Comparison of ENCODE assay signal across 8 cellular contexts in genomic region chr6:63635165-63635562, GRCh38. TPM values are rescaled to one million over a fixed set of nuclear protein-coding genes. Genes with fewer than 3 reads are reported as not detected.
DNase-seq lines count a peak whose midpoint lies in the region; FAIRE-seq and TF ChIP-seq lines count a peak whose summit lies in the region.

No MANE protein-coding gene starts in this region.

- no peaks in the 10 kb centered on the region for H3K79me1 ChIP-seq in H9 (ENCODE audit: insufficient read depth, low read depth, low read length, poor library complexity, severe bottlenecking)

- H4K20me1 ChIP-seq in DOHH2 (ENCODE audit: control insufficient read depth, insufficient read depth, low read depth, low read length): peaks cover 16% of the 10 kb centered on the region
- H4K20me1 ChIP-seq in H9 (ENCODE audit: control insufficient read depth, insufficient read depth, insufficient read length): no peaks in the 10 kb centered on the region
- H4K20me1 ChIP-seq in osteoblast (ENCODE audit: insufficient read depth, low read length): peaks cover 31% of the 10 kb centered on the region

- no peak overlapping the region for H2AK5ac ChIP-seq in H9 (ENCODE audit: insufficient read length, low read length)

- H3K14ac ChIP-seq in H9 (ENCODE audit: insufficient read depth, low read length): no peak overlapping the region

- H4K91ac ChIP-seq in H9 (ENCODE audit: insufficient read length, low read depth, low read length): no peak overlapping the region

- H3K56ac ChIP-seq in H9 (ENCODE audit: insufficient read length, low read depth, low read length): no peak overlapping the region

- H2BK120ac ChIP-seq in H9 (ENCODE audit: low read depth, low read length, poor library complexity, severe bottlenecking): no peak overlapping the region

- H3K18ac ChIP-seq in H9 (ENCODE audit: insufficient read length, low read depth, low read length): no peak overlapping the region

- peak overlapping the region in 2 of 3 experiments; percentile 89 to 92; a peak in 5 of 7 replicates for H3K27ac Mint-ChIP-seq in H9

- no peaks in the 10 kb centered on the region for H3K9me3 ChIP-seq in DOHH2 (ENCODE audit: control insufficient read depth, insufficient read depth, low read length)
- no peaks in the 10 kb centered on the region for H3K9me3 ChIP-seq in H9 (ENCODE audit: control insufficient read depth, low read depth, low read length)
- H3K9me3 ChIP-seq in NT2/D1 (ENCODE audit: insufficient read depth, low read length): no peaks in the 10 kb centered on the region
- no peaks in the 10 kb centered on the region for H3K9me3 ChIP-seq in effector memory CD4-positive, alpha-beta T cell (ENCODE audit: control insufficient read depth, low read length)
- no peaks in the 10 kb centered on the region for H3K9me3 ChIP-seq in osteoblast (ENCODE audit: low read depth, low read length)

- H3K36me3 ChIP-seq in DOHH2 (ENCODE audit: control insufficient read depth, low read length) (peaks cover 38% of the 10 kb centered on the region), NT2/D1 (ENCODE audit: insufficient read depth, insufficient read length, low read length) (peaks cover 3% of the 10 kb centered on the region), osteoblast (ENCODE audit: insufficient read depth, low read length) (no peaks in the 10 kb centered on the region)
- no peaks in the 10 kb centered on the region for H3K36me3 ChIP-seq in effector memory CD4-positive, alpha-beta T cell (ENCODE audit: control insufficient read depth, insufficient read depth, low read length)

- H3K4me3 ChIP-seq in DOHH2 (ENCODE audit: low read length) (peak overlapping the region; percentile 88), NT2/D1 (ENCODE audit: insufficient read length, low read depth) (peak overlapping the region; percentile 43), osteoblast (ENCODE audit: insufficient read depth, low read length) (peak overlapping the region; percentile 93)
- peak overlapping the region; percentile 94 for H3K4me3 ChIP-seq in effector memory CD4-positive, alpha-beta T cell (ENCODE audit: insufficient read depth, low read depth, low read length, poor library complexity, severe bottlenecking)

- TF ChIP-seq CTCF in DOHH2 (IDR thresholded peaks at IDR 0.05; ENCODE audit: low read depth, low read length, poor library complexity, severe bottlenecking) (no peak), H9 (conservative IDR thresholded peaks at IDR 0.05) (no peak), osteoblast (IDR thresholded peaks at IDR 0.05; ENCODE audit: extremely low read depth, low read depth, low read length) (no peak)

- H3K9me2 ChIP-seq in DOHH2 (replicated peaks; ENCODE audit: control insufficient read depth, low read length): no peaks in the 10 kb centered on the region

- no peak overlapping the region for H2AFZ ChIP-seq in H9 (ENCODE audit: low read length)
- H2AFZ ChIP-seq in osteoblast (ENCODE audit: low read length): peak overlapping the region; percentile 93

- intact Hi-C loops in posterior vena cava (cut with DNase I): loop anchor here in 1 of 2 donors (10.0 kb wide), 1 partner anchor 60 kb away; the partner anchor contains the start of genes LOC128125822 and PTP4A1

- peak overlapping the region; percentile 82 for H3K4me2 ChIP-seq in DOHH2 (ENCODE audit: low read length)
- peak overlapping the region; percentile 81 for H3K4me2 ChIP-seq in H9 (ENCODE audit: insufficient read depth, insufficient read length, low read length)
- peak overlapping the region; percentile 90 for H3K4me2 ChIP-seq in osteoblast (ENCODE audit: insufficient read depth, low read length)

- peak overlapping the region; percentile 86 to 98 for H3K4me3 Mint-ChIP-seq in H9

- peak overlapping the region; percentile 70 for H3K27ac ChIP-seq in DOHH2 (ENCODE audit: low read depth, low read length)
- H3K27ac ChIP-seq in H9 (ENCODE audit: insufficient read length, low read depth, low read length): no peak overlapping the region
- H3K27ac ChIP-seq in effector memory CD4-positive, alpha-beta T cell (ENCODE audit: insufficient read depth, low read length, poor library complexity, severe bottlenecking): peak overlapping the region; percentile 94
- H3K27ac ChIP-seq in osteoblast (ENCODE audit: low read depth, low read length): no peak overlapping the region

- H3K4ac ChIP-seq in H9 (ENCODE audit: low read depth, low read length): no peak overlapping the region

- H3K23me2 ChIP-seq in H9 (ENCODE audit: insufficient read length, low read depth, low read length, poor library complexity, severe bottlenecking): no peaks in the 10 kb centered on the region

- no peak overlapping the region for H3T11ph ChIP-seq in H9 (ENCODE audit: low read length)

- no peak overlapping the region for H3K23ac ChIP-seq in H9 (ENCODE audit: insufficient read length, low read depth, low read length)

- H2BK20ac ChIP-seq in H9 (ENCODE audit: low read depth, low read length, poor library complexity, severe bottlenecking): no peak overlapping the region

- H3K9me3 Mint-ChIP-seq in H9: no peaks in the 10 kb centered on the region; a peak in 1 of 5 replicates

- H2BK5ac ChIP-seq in H9 (ENCODE audit: insufficient read length, low read length): no peak overlapping the region

- peaks cover 43% of the 10 kb centered on the region for H3K27me3 Mint-ChIP-seq in H9 (ENCODE audit: low read depth)

- peaks cover 43 to 47% of the 10 kb centered on the region in 2 experiments for H3K4me1 Mint-ChIP-seq in H9

- H3K36me3 Mint-ChIP-seq in H9 (ENCODE audit: insufficient read depth in 1 of 3, low read depth in 3 of 3): peaks cover 0 to 2% (median 2%) of the 10 kb centered on the region in 3 experiments; a peak in 3 of 7 replicates

- no peak for FAIRE-seq in RCC 7860 (lab: Jason Lieb, UNC)

- H3K4me1 ChIP-seq in DOHH2 (ENCODE audit: control insufficient read depth, low read length): peaks cover 67% of the 10 kb centered on the region
- peaks cover 4% of the 10 kb centered on the region; the same call in 1 of the 2 replicates for H3K4me1 ChIP-seq in H9 (ENCODE audit: insufficient read depth, low read length)
- H3K4me1 ChIP-seq in NT2/D1 (ENCODE audit: insufficient read depth, insufficient read length): no peaks in the 10 kb centered on the region
- H3K4me1 ChIP-seq in effector memory CD4-positive, alpha-beta T cell (ENCODE audit: control insufficient read depth, insufficient read depth, low read length, poor library complexity, severe bottlenecking): no peaks in the 10 kb centered on the region
- peaks cover 22% of the 10 kb centered on the region for H3K4me1 ChIP-seq in osteoblast (ENCODE audit: insufficient read depth, low read length)

- WGBS in H9 (ENCODE audit: extremely low coverage, insufficient read length, low lambda C conversion rate): no CpG with 5 or more reads among the region's 4 CpGs

- peaks cover 49% of the 10 kb centered on the region for H3K79me2 ChIP-seq in DOHH2 (ENCODE audit: control insufficient read depth, low read length)
- H3K79me2 ChIP-seq in H9 (ENCODE audit: insufficient read depth, low read length): peaks cover 23% of the 10 kb centered on the region; the same call in 1 of the 2 replicates
- peaks cover 41% of the 10 kb centered on the region for H3K79me2 ChIP-seq in osteoblast (ENCODE audit: insufficient read depth, low read length)

- no peak overlapping the region for H4K5ac ChIP-seq in H9 (ENCODE audit: insufficient read length, low read depth, low read length)

- no peaks in the 10 kb centered on the region for H3F3A ChIP-seq in DOHH2 (ENCODE audit: control insufficient read depth, insufficient read depth)

- no peak for DNase-seq in H9
- DNase-seq in NT2/D1 (ENCODE audit: low read depth, low spot score): no peak
- DNase-seq in effector memory CD4-positive, alpha-beta T cell: no peak
- DNase-seq in osteoblast (ENCODE audit: insufficient read length, low spot score, missing footprints): no peak
- no peak for DNase-seq in RCC 7860 (ENCODE audit: low spot score)
- DNase-seq in posterior vena cava (ENCODE audit: low spot score): no peak
- no peak for DNase-seq in stimulated activated naive CD4-positive, alpha-beta T cell treated with Interleukin-2 at 50 U/mL for 16 hours (lab: John Stamatoyannopoulos, UW)

- no peak overlapping the region for H4K8ac ChIP-seq in H9 (replicated peaks; ENCODE audit: insufficient read length, low read depth, low read length)

- H2BK12ac ChIP-seq in H9 (ENCODE audit: insufficient read length, low read depth, low read length): no peak overlapping the region

- H2BK15ac ChIP-seq in H9 (ENCODE audit: low read depth, low read length): no peak overlapping the region

- H3K9ac ChIP-seq in H9 (ENCODE audit: extremely low read depth, insufficient read length, low read length): peak overlapping the region; percentile 20
- H3K9ac ChIP-seq in NT2/D1 (ENCODE audit: insufficient read length, low read depth): peak overlapping the region; percentile 70

- H3K27me3 ChIP-seq in DOHH2 (ENCODE audit: control insufficient read depth, low read length): no peaks in the 10 kb centered on the region
- no peaks in the 10 kb centered on the region for H3K27me3 ChIP-seq in H9 (ENCODE audit: insufficient read depth, low read length)
- H3K27me3 ChIP-seq in NT2/D1 (ENCODE audit: insufficient read depth, insufficient read length): no peaks in the 10 kb centered on the region
- H3K27me3 ChIP-seq in effector memory CD4-positive, alpha-beta T cell (replicated peaks; ENCODE audit: control insufficient read depth, insufficient read depth, low read length, poor library complexity, severe bottlenecking): no peaks in the 10 kb centered on the region
- H3K27me3 ChIP-seq in osteoblast (ENCODE audit: insufficient read depth, low read length): peaks cover 17% of the 10 kb centered on the region

RNA-seq across cellular contexts. Expression of gene PHF3, which starts 0.4 kb away (rescaled TPM):
- total RNA-seq in H9 (2021) (60.8 and 66.6 TPM in 2 replicates), osteoblast (75.7 and 76.7 TPM in 2 replicates), posterior vena cava (10 to 100 TPM; 41.0 to 44.8 TPM)

Comparison
In these comparisons a context has a peak if more than half of its experiments do, and no peak if none do; other contexts are left out.
1. H3K27ac ChIP-seq: peak in DOHH2 (single experiment) and effector memory CD4-positive, alpha-beta T cell (single experiment); none in H9 (single experiment) and osteoblast (single experiment).
2. H3K4me3 ChIP-seq: peak in every context shown above with its lines; median percentile 94 in effector memory CD4-positive, alpha-beta T cell; 93 in osteoblast; 88 in DOHH2; 43 in NT2/D1.
3. Peak in every context shown above with its lines, with median percentiles within 50 percentile points of each other: H3K4me2 ChIP-seq.